Comparison of ENCODE assay signal across 29 cellular contexts in the genomic region with DNA sequence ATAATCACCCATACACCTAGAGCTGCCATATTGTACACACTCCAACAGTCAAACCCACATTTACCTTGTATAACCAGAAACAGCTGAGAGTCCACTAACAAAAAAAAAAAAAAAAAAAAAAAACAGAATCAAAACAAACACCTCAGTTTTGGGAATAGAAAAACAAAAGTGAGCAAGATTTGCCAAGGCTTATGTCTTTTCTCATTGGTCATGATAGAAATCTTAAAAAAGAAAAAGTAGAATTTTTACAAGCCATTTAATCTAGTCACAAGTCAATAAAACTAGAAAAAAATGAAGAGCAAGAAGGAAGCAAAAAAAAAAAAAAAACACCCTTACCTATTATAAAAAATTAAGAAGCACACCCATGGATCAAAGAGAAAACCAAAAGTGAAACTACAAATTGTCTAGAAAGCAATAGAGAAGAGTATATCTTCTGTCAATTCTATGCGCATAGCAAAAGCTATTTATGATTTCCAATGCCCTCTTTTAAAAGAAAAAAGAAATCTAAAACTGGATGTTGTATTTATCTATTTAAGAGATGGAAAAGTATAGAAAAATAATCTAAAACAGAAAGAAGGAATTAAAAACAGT.
DNase-seq lines count a peak whose midpoint lies in the region; ATAC-seq, FAIRE-seq and TF ChIP-seq lines count a peak whose summit lies in the region.
"Had no signal": no experiment of that assay in that cellular context is flagged by ENCODE, and none has a peak within 500 bp of the region (broad histone marks: within the 10 kb centered on the region; RNA-seq: fewer than 3 reads in every experiment).

No MANE protein-coding gene starts in this region.

- TF ChIP-seq CTCF in A673 (conservative IDR thresholded peaks at IDR 0.05; ENCODE audit: low read depth, low read length) (no peak), coronary artery (IDR thresholded peaks at IDR 0.05) (no peak), RWPE1 (conservative IDR thresholded peaks at IDR 0.05; ENCODE audit: low read depth) (no peak)

- ATAC-seq in GM18502 (IDR thresholded peaks at IDR 0.05; ENCODE audit: poor library complexity, unreplicated experiment) = no peak
- ATAC-seq: activated CD8-positive, alpha-beta memory T cell treated with anti-CD3 and anti-CD28 coated beads, Interleukin-2, amount 10 ng/mL, durations not matched to agents 7 days and 5 days; sciatic nerve; stimulated activated naive B cell treated with anti-CD40 and anti-IgM and Interleukin-4, amounts not matched to agents 10 μg/mL and 1 μg/mL and 100 μg/mL, for 72 hours; upper lobe of right lung had no signal

- POLR2A ChIA-PET in A673 (lab: Charles Lee; ENCODE audit: low non-redundant PET) = no interaction called here
- POLR2A ChIA-PET in CD8-positive, alpha-beta memory T cell (lab: Charles Lee) = no interaction called here
- POLR2A ChIA-PET in RWPE1 (lab: Yijun Ruan, JAX; ENCODE audit: low non-redundant PET) = no interaction called here

- H3K36me3 ChIP-seq in A673 (ENCODE audit: insufficient read depth, low read length, poor library complexity, severe bottlenecking) = no peaks in the 10 kb centered on the region
- H3K36me3 ChIP-seq in CD8-positive, alpha-beta memory T cell (ENCODE audit: insufficient read depth, low read length) = no peaks in the 10 kb centered on the region
- H3K36me3 ChIP-seq: BLaER1, breast epithelium, colonic mucosa, prostate gland, upper lobe of right lung, WERI-Rb-1 had no signal

- H3K4me1 Mint-ChIP-seq in CD8-positive, alpha-beta memory T cell = peaks cover 9 to 16% (median 12%) of the 10 kb centered on the region in 3 donors
- H3K4me1 Mint-ChIP-seq: memory B cell had no signal

- H3K4me1 ChIP-seq in A673 (ENCODE audit: insufficient read depth, low read length, poor library complexity, severe bottlenecking) = peaks cover 19% of the 10 kb centered on the region
- no peaks in the 10 kb centered on the region for H3K4me1 ChIP-seq in CD8-positive, alpha-beta memory T cell (ENCODE audit: insufficient read depth, low read length)
- H3K4me1 ChIP-seq: breast epithelium, colonic mucosa, prostate gland, upper lobe of right lung had no signal

- H3K27me3 ChIP-seq in A673 (replicated peaks; ENCODE audit: insufficient read depth, low read depth, low read length, poor library complexity) = no peaks in the 10 kb centered on the region
- no peaks in the 10 kb centered on the region for H3K27me3 ChIP-seq in CD8-positive, alpha-beta memory T cell (ENCODE audit: insufficient read depth, low read length, poor library complexity, severe bottlenecking)
- H3K27me3 ChIP-seq: BLaER1, breast epithelium, colonic mucosa, upper lobe of right lung had no signal

- H3K27ac Mint-ChIP-seq in CD8-positive, alpha-beta memory T cell = no peak overlapping the region
- H3K27ac Mint-ChIP-seq: activated CD8-positive, alpha-beta memory T cell treated with anti-CD3 and anti-CD28 coated beads, Interleukin-2, amount 10 ng/mL, durations not matched to agents 7 days and 5 days; memory B cell; stimulated activated naive B cell treated with anti-CD40 and anti-IgM and Interleukin-4, amounts not matched to agents 10 μg/mL and 1 μg/mL and 100 μg/mL, for 72 hours had no signal

- intact Hi-C loops in A673 (cut with micrococcal nuclease; ENCODE audit: unreplicated experiment) = no loop called here

- H3K27ac ChIP-seq in A673 (ENCODE audit: low read depth, low read length, poor library complexity, severe bottlenecking) (no peak overlapping the region), coronary artery (no peak overlapping the region), RWPE1 (no peak overlapping the region)
- H3K27ac ChIP-seq in CD8-positive, alpha-beta memory T cell (ENCODE audit: low read depth, low read length) = no peak overlapping the region
- H3K27ac ChIP-seq: BLaER1, breast epithelium, colonic mucosa, SK-N-MC, upper lobe of right lung, WERI-Rb-1 had no signal

- H3K9me3 Mint-ChIP-seq in CD8-positive, alpha-beta memory T cell = peaks cover 0 to 1% (median 0%) of the 10 kb centered on the region in 5 donors
- H3K9me3 Mint-ChIP-seq: memory B cell had no signal

- DNase-seq in A673 (ENCODE audit: low spot score) (peak; percentile 14), NAMALWA (ENCODE audit: low spot score) (peak; percentile 6), coronary artery (ENCODE audit: low spot score) (no peak), RWPE1 (ENCODE audit: low spot score) (no peak)
- peak in 1 of 5 donors; percentile 21 for DNase-seq in CD8-positive, alpha-beta memory T cell
- no peak for DNase-seq in stimulated activated CD4-positive, alpha-beta T cell treated with anti-CD3 and anti-CD28 coated beads, Interleukin-15, amount 100 ng/mL, for 24 hours
- DNase-seq: activated CD4-positive, alpha-beta T cell treated with anti-CD3 and anti-CD28 coated beads, Interleukin-2, amount 50 U/mL, for 1 hour; activated CD8-positive, alpha-beta memory T cell treated with anti-CD3 and anti-CD28 coated beads, Interleukin-2, amount 10 ng/mL, durations not matched to agents 7 days and 5 days; activated naive CD4-positive, alpha-beta T cell; activated T-cell treated with anti-CD3 and anti-CD28 coated beads, Interleukin-2, amount 50 U/mL, for 48 hours; Calu3; colonic mucosa; effector memory CD4-positive, alpha-beta T cell; erythroblast; NCI-H1417; NCI-H2081 treated with DMSO at 0.1 percent for 48 hours; stimulated activated naive B cell treated with anti-CD40 and anti-IgM and Interleukin-4, amounts not matched to agents 10 μg/mL and 1 μg/mL and 100 μg/mL, for 72 hours; upper lobe of right lung; WERI-Rb-1 had no signal

- no TSS peak for BruUV-seq in A673 (replicated peaks; lab: Mats Ljungman, UMichigan)

- peaks cover 0 to 4% (median 0%) of the 10 kb centered on the region in 3 donors for H3K36me3 Mint-ChIP-seq in CD8-positive, alpha-beta memory T cell
- H3K36me3 Mint-ChIP-seq: memory B cell; stimulated activated naive B cell treated with anti-CD40 and anti-IgM and Interleukin-4, amounts not matched to agents 10 μg/mL and 1 μg/mL and 100 μg/mL, for 72 hours had no signal

- peak; percentile 43 for FAIRE-seq in islet of Langerhans (lab: Jason Lieb, UNC)
- FAIRE-seq: GM12891, H1 had no signal

- no peak overlapping the region for H3K4me3 ChIP-seq in A673 (ENCODE audit: low read depth, low read length, poor library complexity, severe bottlenecking)
- no peak overlapping the region for H3K4me3 ChIP-seq in CD8-positive, alpha-beta memory T cell (ENCODE audit: low read length)
- H3K4me3 ChIP-seq in coronary artery = no peak overlapping the region
- H3K4me3 ChIP-seq: BLaER1, breast epithelium, colonic mucosa, prostate gland, SK-N-MC, upper lobe of right lung had no signal

- CTCF ChIA-PET in A673 (lab: Charles Lee) (interaction anchor here (0.8 kb wide), 1 partner anchor 261 kb away, joined by 4 read pairs; no protein-coding TSS in a partner anchor), RWPE1 (lab: Yijun Ruan, JAX) (no interaction called here)
- CTCF ChIA-PET in CD8-positive, alpha-beta memory T cell (lab: Charles Lee) = no interaction called here

- peaks cover 10 to 14% of the 10 kb centered on the region in 2 donors for H3K27me3 Mint-ChIP-seq in CD8-positive, alpha-beta memory T cell

- peak overlapping the region in 4 of 7 donors; percentile 10 to 17 (median 13) for H3K4me3 Mint-ChIP-seq in CD8-positive, alpha-beta memory T cell
- H3K4me3 Mint-ChIP-seq: activated CD8-positive, alpha-beta memory T cell treated with anti-CD3 and anti-CD28 coated beads, Interleukin-2, amount 10 ng/mL, durations not matched to agents 7 days and 5 days; memory B cell; stimulated activated naive B cell treated with anti-CD40 and anti-IgM and Interleukin-4, amounts not matched to agents 10 μg/mL and 1 μg/mL and 100 μg/mL, for 72 hours had no signal

- no peaks in the 10 kb centered on the region for H3K9me3 ChIP-seq in A673 (ENCODE audit: low read depth, low read length, poor library complexity, severe bottlenecking)
- H3K9me3 ChIP-seq in CD8-positive, alpha-beta memory T cell (ENCODE audit: low read length) = no peaks in the 10 kb centered on the region
- H3K9me3 ChIP-seq: BLaER1, breast epithelium, colonic mucosa, prostate gland, upper lobe of right lung had no signal

Comparison
In these comparisons a context has a peak if more than half of its experiments do, and no peak if none do; other contexts are left out.
1. DNase-seq: peak in A673 (single experiment) and NAMALWA (single experiment); none in coronary artery (single experiment), RWPE1 (single experiment) and stimulated activated CD4-positive, alpha-beta T cell treated with anti-CD3 and anti-CD28 coated beads, Interleukin-15, amount 100 ng/mL, for 24 hours (single experiment).